ENCODE assay signal across 19 cellular contexts in the genomic region with DNA sequence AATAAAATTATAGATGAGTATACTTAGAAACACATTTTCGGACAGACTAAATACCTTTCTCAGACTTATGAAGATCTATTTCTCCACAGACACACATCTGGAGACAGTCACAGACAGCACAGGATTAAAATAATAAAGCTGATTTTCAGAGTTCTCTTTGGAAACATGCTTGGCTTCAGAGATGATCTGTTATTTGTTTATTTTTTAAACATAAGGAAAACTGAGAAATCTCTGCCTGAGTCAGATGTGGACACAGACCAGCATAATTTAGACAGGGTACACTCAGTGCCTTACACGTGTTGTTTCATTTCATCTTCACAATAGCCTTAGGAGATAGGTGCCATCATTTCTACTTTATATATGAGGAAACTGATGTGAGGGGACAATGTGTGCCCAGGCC.
"Had no signal": no experiment of that assay in that cellular context is flagged by ENCODE, and none has a peak within 500 bp of the region (broad histone marks: within the 10 kb centered on the region; RNA-seq: fewer than 3 reads in every experiment).

No MANE protein-coding gene starts in this region.

- H3K27me3 ChIP-seq: adrenal gland, right lobe of liver, tibial artery had no signal

- H3K4me1 ChIP-seq: adrenal gland, lower lobe of right lung, right lobe of liver, tibial artery had no signal

- ATAC-seq: activated naive CD4-positive, alpha-beta T cell treated with anti-CD3 and anti-CD28 coated beads, Interleukin-2, amount 50 U/mL, for 72 hours; lower lobe of right lung; naive thymus-derived CD4-positive, alpha-beta T cell; right lobe of liver; stimulated activated effector memory CD8-positive, alpha-beta T cell treated with anti-CD3 and anti-CD28 coated beads, Interleukin-12 subunit alpha, Interleukin-12 subunit beta, amount 100 ng/mL, for 72 hours; stimulated activated naive CD8-positive, alpha-beta T cell treated with anti-CD3 and anti-CD28 coated beads, Interleukin-15, amount 100 ng/mL, for 72 hours; T-cell had no signal

- DNase-seq: activated CD4-positive, alpha-beta T cell treated with anti-CD3 and anti-CD28 coated beads for 1 hour; activated CD4-positive, alpha-beta T cell treated with anti-CD3 and anti-CD28 coated beads, Interleukin-2, amount 50 U/mL, for 1 hour; activated gamma-delta T cell treated with Interleukin-2 at 50 U/mL for 16 hours; activated T-cell treated with anti-CD3 and anti-CD28 coated beads, Interleukin-2, amount 50 U/mL, for 1 hour; adrenal gland; cerebellar nuclear complex; kidney; lower lobe of right lung; naive thymus-derived CD4-positive, alpha-beta T cell; occipital lobe; posterior cingulate gyrus; right lobe of liver; stimulated activated CD4-positive, alpha-beta T cell treated with anti-CD3 and anti-CD28 coated beads, Interleukin-2, amount 100 ng/mL, for 24 hours; stimulated activated naive CD8-positive, alpha-beta T cell treated with anti-CD3 and anti-CD28 coated beads, Interleukin-15, amount 100 ng/mL, for 72 hours; T-cell; tibial artery had no signal

- H3K9me3 ChIP-seq: adrenal gland, lower lobe of right lung, right lobe of liver, tibial artery had no signal

- H3K27ac ChIP-seq: adrenal gland, lower lobe of right lung, right lobe of liver, skin epidermis, tibial artery had no signal

- H3K4me3 ChIP-seq: adrenal gland, lower lobe of right lung, right lobe of liver, skin epidermis, tibial artery had no signal

- H3K36me3 ChIP-seq: adrenal gland, lower lobe of right lung, right lobe of liver, tibial artery had no signal
